ENCODE assay signal across 18 cellular contexts in the genomic region with DNA sequence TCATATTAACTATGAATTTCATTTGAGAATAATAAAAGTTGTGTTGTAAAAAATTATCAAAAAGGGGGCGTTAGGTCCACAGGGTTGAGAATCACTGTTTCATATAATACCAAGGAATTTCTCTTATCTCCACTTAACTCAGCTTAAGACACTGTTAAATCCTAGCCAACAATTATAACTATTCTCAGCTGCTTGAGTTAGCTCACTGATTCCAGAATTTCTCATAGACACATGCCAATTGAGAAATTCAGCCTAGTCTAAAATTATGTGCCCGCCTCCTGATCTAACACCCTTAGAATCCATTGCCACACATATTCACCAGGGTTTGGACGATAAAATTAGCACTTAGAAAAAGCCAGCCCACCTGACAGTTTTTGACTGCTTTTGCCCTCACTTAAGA. TPM values are rescaled to one million over a fixed set of nuclear protein-coding genes. Genes with fewer than 3 reads are reported as not detected.
"Had no signal": no experiment of that assay in that cellular context is flagged by ENCODE, and none has a peak within 500 bp of the region (broad histone marks: within the 10 kb centered on the region; RNA-seq: fewer than 3 reads in every experiment).

No MANE protein-coding gene starts in this region.

- H3K36me3 ChIP-seq: cardiac muscle cell, heart right ventricle, ovary, suprapubic skin, transverse colon, uterus had no signal

- H3K27ac ChIP-seq: cardiac muscle cell, dorsolateral prefrontal cortex, epithelial cell of prostate, ovary, suprapubic skin, transverse colon, uterus had no signal

- H3K27me3 ChIP-seq: cardiac muscle cell, heart right ventricle, ovary, suprapubic skin, transverse colon, uterus had no signal

- H3K4me3 ChIP-seq: cardiac muscle cell, dorsolateral prefrontal cortex, heart right ventricle, ovary, suprapubic skin, transverse colon, uterus had no signal

- DNase-seq: activated CD4-positive, alpha-beta T cell treated with anti-CD3 and anti-CD28 coated beads, Interleukin-2, amount 50 U/mL, for 48 hours; amniotic stem cell; dorsolateral prefrontal cortex; endodermal cell; heart right ventricle; mesendoderm; naive thymus-derived CD8-positive, alpha-beta T cell; ovary; transverse colon; uterus had no signal

- H3K9me3 ChIP-seq: heart right ventricle, ovary, suprapubic skin, transverse colon, uterus had no signal

RNA-seq across cellular contexts. Expression of a gene that starts 22.7 kb away (rescaled TPM):
- total RNA-seq: T-helper 2 cell treated with Interferon-gamma antibody and Interleukin-4, amounts not matched to agents 100 ng/mL and 5 ng/mL, for 36 hours had no signal

RNA-seq across cellular contexts. Expression of a gene that starts 47.6 kb away (rescaled TPM):
- total RNA-seq: activated T-helper 1 cell treated with anti-CD3 and anti-CD28 coated beads, Interleukin-12 subunit alpha, Interleukin-12 subunit beta, Interleukin-2, Interleukin-4 antibody, amounts not matched to agents 30 ng/mL and 10 ng/mL and 1 ng/mL, durations not matched to agents 14 hours and 24 hours and 36 hours; cardiac muscle cell; endodermal cell; fibroblast of lung; heart right ventricle; mucosa of gallbladder; naive thymus-derived CD8-positive, alpha-beta T cell; ovary; pulmonary artery endothelial cell; suprapubic skin; T-helper 2 cell treated with Interferon-gamma antibody and Interleukin-4, amounts not matched to agents 100 ng/mL and 5 ng/mL, for 36 hours; transverse colon had no signal
